19 cellular contexts compared by ENCODE assay signal in the genomic region with DNA sequence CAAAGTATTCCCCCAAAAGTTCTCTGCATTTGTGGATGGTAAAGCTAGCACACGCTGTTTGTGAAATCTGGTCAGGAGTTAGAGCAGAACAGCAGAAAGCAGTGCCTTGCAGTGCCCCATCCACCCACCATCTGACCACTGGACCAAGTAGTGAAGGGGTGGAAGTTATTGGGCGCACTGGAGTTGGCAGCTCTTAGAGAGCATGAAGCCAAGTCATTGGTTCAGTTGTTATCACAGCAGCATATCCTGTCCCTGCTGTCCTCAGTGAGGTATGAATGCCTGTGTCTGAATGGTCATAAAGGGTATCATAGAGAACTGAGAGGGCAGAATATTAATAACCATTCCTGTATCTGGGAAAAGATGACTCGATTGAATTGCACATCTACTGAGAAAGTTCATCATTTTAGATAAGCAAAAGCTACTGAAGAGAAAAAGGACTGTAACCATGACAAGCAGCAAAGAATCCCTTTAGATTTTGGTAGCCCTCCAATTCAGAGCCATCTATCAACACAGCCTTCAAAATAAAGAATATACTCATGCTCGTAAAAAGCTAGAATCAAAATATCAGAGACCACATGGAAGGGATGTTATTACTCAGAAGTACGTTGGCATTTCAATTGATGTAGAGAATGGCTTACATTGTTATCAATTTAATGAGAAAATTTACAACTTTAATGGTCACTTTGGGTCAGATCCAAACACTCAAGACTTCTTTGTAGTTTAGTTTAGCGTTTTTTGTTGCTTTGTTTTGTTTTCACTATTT.
A peak's percentile ranks its signal among the peaks of the same experiment; 100 is the strongest.
DNase-seq lines count a peak whose midpoint lies in the region; ATAC-seq lines count a peak whose summit lies in the region.
"Had no signal": no experiment of that assay in that cellular context is flagged by ENCODE, and none has a peak within 500 bp of the region (broad histone marks: within the 10 kb centered on the region; RNA-seq: fewer than 3 reads in every experiment).

No MANE protein-coding gene starts in this region.

- peak; percentile 3 for DNase-seq in AG08395 (ENCODE audit: low spot score)
- peak; percentile 18 for DNase-seq in HT1080 (ENCODE audit: low read depth)
- DNase-seq in T1000 (lab: John Stamatoyannopoulos, UW) = peak; percentile 1
- peak; percentile 64 for DNase-seq in foreskin melanocyte
- DNase-seq in activated T-cell treated with anti-CD3 and anti-CD28 coated beads, Interleukin-2, amount 50 U/mL, for 24 hours = no peak
- no peak for DNase-seq in NCI-H69 (lab: John Stamatoyannopoulos, UW)
- DNase-seq in amygdala (lab: John Stamatoyannopoulos, UW) = no peak
- DNase-seq: Caco-2, DMS79, GF-D8, GOT3, NCI-H1048, NCI-H2107, NCI-H345, NCI-H748 treated with DMSO at 0.1 percent for 48 hours had no signal

- no peaks in the 10 kb centered on the region for H3K4me1 Mint-ChIP-seq in activated T-cell treated with anti-CD3 and anti-CD28 coated beads, Interleukin-2, amount 50 U/mL, for 24 hours (ENCODE audit: low read depth)
- H3K4me1 Mint-ChIP-seq: CD14-positive monocyte had no signal

- H3K9me3 Mint-ChIP-seq in activated T-cell treated with anti-CD3 and anti-CD28 coated beads, Interleukin-2, amount 50 U/mL, for 24 hours = no peaks in the 10 kb centered on the region

- ATAC-seq in GM21423 (IDR thresholded peaks at IDR 0.05; ENCODE audit: unreplicated experiment) = no peak
- ATAC-seq: A549, Right ventricle myocardium inferior had no signal

- H3K27ac Mint-ChIP-seq in activated T-cell treated with anti-CD3 and anti-CD28 coated beads, Interleukin-2, amount 50 U/mL, for 24 hours = no peak overlapping the region
- H3K27ac Mint-ChIP-seq: CD14-positive monocyte had no signal

- H3K27me3 Mint-ChIP-seq in activated T-cell treated with anti-CD3 and anti-CD28 coated beads, Interleukin-2, amount 50 U/mL, for 24 hours = no peaks in the 10 kb centered on the region

- H3K4me3 Mint-ChIP-seq in activated T-cell treated with anti-CD3 and anti-CD28 coated beads, Interleukin-2, amount 50 U/mL, for 24 hours = no peak overlapping the region
- H3K4me3 Mint-ChIP-seq: CD14-positive monocyte had no signal

- no peaks in the 10 kb centered on the region for H3K36me3 Mint-ChIP-seq in activated T-cell treated with anti-CD3 and anti-CD28 coated beads, Interleukin-2, amount 50 U/mL, for 24 hours (ENCODE audit: low read depth)
- H3K36me3 Mint-ChIP-seq: CD14-positive monocyte had no signal

Comparison
In these comparisons a context has a peak if more than half of its experiments do, and no peak if none do; other contexts are left out.
1. DNase-seq: peak in AG08395 (single experiment), HT1080 (single experiment), T1000 (single experiment) and foreskin melanocyte (single experiment); none in activated T-cell treated with anti-CD3 and anti-CD28 coated beads, Interleukin-2, amount 50 U/mL, for 24 hours (single experiment), NCI-H69 (single experiment) and amygdala (0 of 56).